ENCODE assay signal across 1 cellular context in genomic region chr3:10487988-10488633, GRCh38.
TF ChIP-seq lines count a peak whose summit lies in the region.

No MANE protein-coding gene starts in this region.

TF ChIP-seq in HEK293, 187 proteins besides CTCF, POLR2A, EP300 and RAD21 (continued from another document):
- TF ChIP-seq ZNF280D (tag by site-specific recombination; IDR thresholded peaks at IDR 0.05) (no peak), ZBTB17 (tag by site-specific recombination; IDR thresholded peaks at IDR 0.05) (peak; percentile 74), ZNF596 (tag by site-specific recombination; IDR thresholded peaks at IDR 0.05) (no peak)
